2 cellular contexts compared by ENCODE assay signal in the genomic region with DNA sequence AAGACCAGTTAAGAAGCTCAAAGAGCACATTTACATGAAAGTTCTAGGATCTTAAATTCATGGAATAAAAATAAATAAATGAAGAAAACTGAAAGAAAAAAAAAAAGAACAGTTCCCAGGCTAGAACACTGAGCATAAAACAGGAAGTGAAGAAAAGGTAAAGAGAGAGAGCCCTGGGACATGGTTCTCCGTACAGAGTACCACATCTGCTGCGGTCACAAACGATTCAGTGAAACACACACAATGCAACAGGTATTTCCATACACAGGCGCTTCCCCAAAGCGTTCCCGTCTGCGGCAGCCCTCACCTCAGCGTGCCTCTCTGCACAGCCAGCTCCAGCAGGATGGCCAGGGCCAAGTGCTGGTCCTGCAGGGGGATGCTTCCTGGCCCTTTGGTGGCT.
A peak's percentile ranks its signal among the peaks of the same experiment; 100 is the strongest.
TF ChIP-seq lines count a peak whose summit lies in the region.

No MANE protein-coding gene starts in this region.

TF ChIP-seq in HEK293, 187 proteins besides CTCF, POLR2A, EP300 and RAD21:
- TF ChIP-seq ZXDB (tag by site-specific recombination; IDR thresholded peaks at IDR 0.05) (no peak), SCRT2 (tag by site-specific recombination; IDR thresholded peaks at IDR 0.05) (peak; percentile 42; the same call in 1 of the 2 replicates), YY1 (tag by site-specific recombination; IDR thresholded peaks at IDR 0.05) (no peak)

TF ChIP-seq in K562, 482 proteins besides CTCF, POLR2A, EP300 and RAD21:
- TF ChIP-seq SPI1 (IDR thresholded peaks at IDR 0.05; ENCODE audit: borderline replicate concordance, low read depth, low read length) (peak; percentile 49; the same call in 1 of the 2 replicates), SAFB (IDR thresholded peaks at IDR 0.05; ENCODE audit: borderline replicate concordance, low read depth, low read length) (no peak), NRF1 (conservative IDR thresholded peaks at IDR 0.05 in 1 of 2, IDR thresholded peaks at IDR 0.05 in 1 of 2) (no peak), BACH1 (tag; IDR thresholded peaks at IDR 0.05) (no peak)
- TF ChIP-seq, protein P1, sequence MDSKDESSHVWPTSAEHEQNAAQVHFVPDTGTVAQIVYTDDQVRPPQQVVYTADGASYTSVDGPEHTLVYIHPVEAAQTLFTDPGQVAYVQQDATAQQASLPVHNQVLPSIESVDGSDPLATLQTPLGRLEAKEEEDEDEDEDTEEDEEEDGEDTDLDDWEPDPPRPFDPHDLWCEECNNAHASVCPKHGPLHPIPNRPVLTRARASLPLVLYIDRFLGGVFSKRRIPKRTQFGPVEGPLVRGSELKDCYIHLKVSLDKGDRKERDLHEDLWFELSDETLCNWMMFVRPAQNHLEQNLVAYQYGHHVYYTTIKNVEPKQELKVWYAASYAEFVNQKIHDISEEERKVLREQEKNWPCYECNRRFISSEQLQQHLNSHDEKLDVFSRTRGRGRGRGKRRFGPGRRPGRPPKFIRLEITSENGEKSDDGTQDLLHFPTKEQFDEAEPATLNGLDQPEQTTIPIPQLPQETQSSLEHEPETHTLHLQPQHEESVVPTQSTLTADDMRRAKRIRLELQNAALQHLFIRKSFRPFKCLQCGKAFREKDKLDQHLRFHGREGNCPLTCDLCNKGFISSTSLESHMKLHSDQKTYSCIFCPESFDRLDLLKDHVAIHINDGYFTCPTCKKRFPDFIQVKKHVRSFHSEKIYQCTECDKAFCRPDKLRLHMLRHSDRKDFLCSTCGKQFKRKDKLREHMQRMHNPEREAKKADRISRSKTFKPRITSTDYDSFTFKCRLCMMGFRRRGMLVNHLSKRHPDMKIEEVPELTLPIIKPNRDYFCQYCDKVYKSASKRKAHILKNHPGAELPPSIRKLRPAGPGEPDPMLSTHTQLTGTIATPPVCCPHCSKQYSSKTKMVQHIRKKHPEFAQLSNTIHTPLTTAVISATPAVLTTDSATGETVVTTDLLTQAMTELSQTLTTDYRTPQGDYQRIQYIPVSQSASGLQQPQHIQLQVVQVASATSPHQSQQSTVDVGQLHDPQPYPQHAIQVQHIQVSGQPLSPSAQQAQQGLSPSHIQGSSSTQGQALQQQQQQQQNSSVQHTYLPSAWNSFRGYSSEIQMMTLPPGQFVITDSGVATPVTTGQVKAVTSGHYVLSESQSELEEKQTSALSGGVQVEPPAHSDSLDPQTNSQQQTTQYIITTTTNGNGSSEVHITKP (IDR thresholded peaks at IDR 0.05; ENCODE audit: partially characterized antibody): no peak
- TF ChIP-seq, protein P2, sequence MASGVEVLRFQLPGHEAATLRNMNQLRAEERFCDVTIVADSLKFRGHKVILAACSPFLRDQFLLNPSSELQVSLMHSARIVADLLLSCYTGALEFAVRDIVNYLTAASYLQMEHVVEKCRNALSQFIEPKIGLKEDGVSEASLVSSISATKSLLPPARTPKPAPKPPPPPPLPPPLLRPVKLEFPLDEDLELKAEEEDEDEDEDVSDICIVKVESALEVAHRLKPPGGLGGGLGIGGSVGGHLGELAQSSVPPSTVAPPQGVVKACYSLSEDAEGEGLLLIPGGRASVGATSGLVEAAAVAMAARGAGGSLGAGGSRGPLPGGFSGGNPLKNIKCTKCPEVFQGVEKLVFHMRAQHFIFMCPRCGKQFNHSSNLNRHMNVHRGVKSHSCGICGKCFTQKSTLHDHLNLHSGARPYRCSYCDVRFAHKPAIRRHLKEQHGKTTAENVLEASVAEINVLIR (CRISPR knock-in tag; IDR thresholded peaks at IDR 0.05): no peak
